ENCODE assay signal across 8 cellular contexts in genomic region chr7:100674441-100675407, GRCh38. TPM values are rescaled to one million over a fixed set of nuclear protein-coding genes. Genes with fewer than 3 reads are reported as not detected.
DNase-seq lines count a peak whose midpoint lies in the region; ATAC-seq and TF ChIP-seq lines count a peak whose summit lies in the region.

No MANE protein-coding gene starts in this region.

- H3K9me3 Mint-ChIP-seq in naive thymus-derived CD4-positive, alpha-beta T cell = peaks cover 0 to 4% (median 0%) of the 10 kb centered on the region in 11 donors

- peaks cover 52% of the 10 kb centered on the region for H4K20me1 ChIP-seq in BLaER1

- H3K4me3 Mint-ChIP-seq in naive thymus-derived CD4-positive, alpha-beta T cell = peak overlapping the region; percentile 89 to 99 (median 96)

- CTCF ChIA-PET in naive thymus-derived CD4-positive, alpha-beta T cell (lab: Charles Lee) = interaction anchor here (0.6 to 1.5 kb wide), 5 partner anchors 17 to 111 kb away, joined by 3 to 11 read pairs (median 3); no protein-coding TSS in a partner anchor

- H3K36me3 Mint-ChIP-seq in naive thymus-derived CD4-positive, alpha-beta T cell = peaks cover 0 to 11% (median 0%) of the 10 kb centered on the region in 5 donors

- peak overlapping the region; percentile 89 to 97 (median 96) for H3K27ac Mint-ChIP-seq in naive thymus-derived CD4-positive, alpha-beta T cell

- peak overlapping the region; percentile 93 for H3K4me2 ChIP-seq in BLaER1

- ATAC-seq in naive thymus-derived CD4-positive, alpha-beta T cell = no peak
- no peak for ATAC-seq in HG02981 (IDR thresholded peaks at IDR 0.05; ENCODE audit: unreplicated experiment)
- no peak for ATAC-seq in GM19023 (IDR thresholded peaks at IDR 0.05; ENCODE audit: unreplicated experiment)

- intact Hi-C loops in naive thymus-derived CD4-positive, alpha-beta T cell (cut with micrococcal nuclease) = loop anchor here (1.0 to 10.0 kb wide), 10 partner anchors 17 to 572 kb away; partner anchors contain the start of genes TSC22D4 (in 2 of the 2), AGFG2 (in 1 of the 2), AP4M1 (in 1 of the 2) and FIS1 (in 1 of the 2)

- POLR2A ChIA-PET in naive thymus-derived CD4-positive, alpha-beta T cell (lab: Charles Lee) = interaction anchor here (0.6 to 3.8 kb wide), 16 partner anchors 8 to 537 kb away, joined by 3 to 37 read pairs (median 4); partner anchors contain the start of genes FBXO24, GIGYF1, LRCH4 and MEPCE

- H3K27ac ChIP-seq in BLaER1 (peak overlapping the region; percentile 97), HL-60 (replicated peaks) (peak overlapping the region; percentile 99), epithelial cell of prostate (peak overlapping the region; percentile 87)
- peak overlapping the region; percentile 98 for H3K27ac ChIP-seq in naive thymus-derived CD4-positive, alpha-beta T cell (ENCODE audit: low read depth, low read length)

- DNase-seq in HL-60 (ENCODE audit: low read depth in 1 of 2, low spot score in 1 of 2) (peak in 1 of 2 experiments; percentile 56), epithelial cell of prostate (ENCODE audit: low read depth, low spot score) (no peak), NCI-H226 (no peak)
- peak; percentile 73 for DNase-seq in activated CD8-positive, alpha-beta memory T cell treated with anti-CD3 and anti-CD28 coated beads for 24 hours
- peak in 7 of 9 donors; percentile 41 to 53 (median 48) for DNase-seq in naive thymus-derived CD4-positive, alpha-beta T cell

- peaks cover 0 to 13% (median 0%) of the 10 kb centered on the region in 5 donors for H3K27me3 Mint-ChIP-seq in naive thymus-derived CD4-positive, alpha-beta T cell

- no peaks in the 10 kb centered on the region for H3K27me3 ChIP-seq in BLaER1
- H3K27me3 ChIP-seq in HL-60 (ENCODE audit: insufficient read depth, poor library complexity, severe bottlenecking) = no peaks in the 10 kb centered on the region
- H3K27me3 ChIP-seq in naive thymus-derived CD4-positive, alpha-beta T cell (ENCODE audit: control insufficient read depth in 2 of 2, insufficient read depth in 2 of 2, low read length in 2 of 2) = no peaks in the 10 kb centered on the region

- no peak for TF ChIP-seq CTCF in HL-60 (IDR thresholded peaks at IDR 0.05; ENCODE audit: insufficient read depth, low read length)

- H3K36me3 ChIP-seq in BLaER1 = peaks cover 34% of the 10 kb centered on the region
- H3K36me3 ChIP-seq in naive thymus-derived CD4-positive, alpha-beta T cell (ENCODE audit: control insufficient read depth in 2 of 3, insufficient read depth in 3 of 3, low read length in 3 of 3) = peaks cover 0 to 40% (median 5%) of the 10 kb centered on the region in 3 experiments

- peaks cover 9 to 30% (median 21%) of the 10 kb centered on the region in 7 donors for H3K4me1 Mint-ChIP-seq in naive thymus-derived CD4-positive, alpha-beta T cell

- no peaks in the 10 kb centered on the region for H3K9me3 ChIP-seq in BLaER1
- no peaks in the 10 kb centered on the region for H3K9me3 ChIP-seq in naive thymus-derived CD4-positive, alpha-beta T cell (ENCODE audit: control insufficient read depth in 2 of 3, low read length in 3 of 3)

- H3K4me1 ChIP-seq in BLaER1 = peaks cover 32% of the 10 kb centered on the region
- H3K4me1 ChIP-seq in naive thymus-derived CD4-positive, alpha-beta T cell (ENCODE audit: control insufficient read depth in 2 of 2, insufficient read depth in 2 of 2, low read length in 2 of 2) = no peaks in the 10 kb centered on the region

- peak overlapping the region; percentile 94 for H3K9ac ChIP-seq in BLaER1

- H3K4me3 ChIP-seq in BLaER1 (peak overlapping the region; percentile 95), HL-60 (replicated peaks; ENCODE audit: insufficient read depth, low read length) (peak overlapping the region; percentile 89)
- H3K4me3 ChIP-seq in naive thymus-derived CD4-positive, alpha-beta T cell (ENCODE audit: low read length) = peak overlapping the region; percentile 82

RNA-seq across cellular contexts. Expression of gene GNB2, which starts 1.2 kb away (rescaled TPM):
- 100 to 1,000 TPM in 4 of 5 experiments, 10 to 100 TPM in 1; 98.2 to 215 (median 132) TPM for total RNA-seq in naive thymus-derived CD4-positive, alpha-beta T cell
- polyA plus RNA-seq in naive thymus-derived CD4-positive, alpha-beta T cell = 10 to 100 TPM; 35.8 to 53.2 TPM

RNA-seq across cellular contexts. Expression of gene ACTL6B, which starts 18.5 kb away (rescaled TPM):
- total RNA-seq in naive thymus-derived CD4-positive, alpha-beta T cell = not detected
- not detected for polyA plus RNA-seq in naive thymus-derived CD4-positive, alpha-beta T cell

RNA-seq across cellular contexts. Expression of gene GIGYF1, which starts 19.3 kb away (rescaled TPM):
- 100 to 1,000 TPM in 2 of 5 experiments, 10 to 100 TPM in 3; 48.3 to 125 (median 91.4) TPM for total RNA-seq in naive thymus-derived CD4-positive, alpha-beta T cell
- 1 to 10 TPM; 1.4 to 2.9 TPM for polyA plus RNA-seq in naive thymus-derived CD4-positive, alpha-beta T cell

RNA-seq across cellular contexts. Expression of gene POP7, which starts 31.2 kb away (rescaled TPM):
- total RNA-seq in naive thymus-derived CD4-positive, alpha-beta T cell = 10 to 100 TPM in 4 of 5 experiments, 1 to 10 TPM in 1; 8.9 to 38.2 (median 15.0) TPM
- 10 to 100 TPM; 37.3 to 56.4 TPM for polyA plus RNA-seq in naive thymus-derived CD4-positive, alpha-beta T cell

RNA-seq across cellular contexts. Expression of gene TFR2, which starts 33.4 kb away (rescaled TPM):
- total RNA-seq in naive thymus-derived CD4-positive, alpha-beta T cell = 10 to 100 TPM in 1 of 5 experiments, 1 to 10 TPM in 4; 1.8 to 14.4 (median 4.0) TPM
- polyA plus RNA-seq in naive thymus-derived CD4-positive, alpha-beta T cell = 1 to 10 TPM in 1 of 2 donors, under 1 TPM in 1; 0.55 to 1.3 TPM

Comparison
In these comparisons a context has a peak if more than half of its experiments do, and no peak if none do; other contexts are left out.
1. DNase-seq: peak in activated CD8-positive, alpha-beta memory T cell treated with anti-CD3 and anti-CD28 coated beads for 24 hours (single experiment) and naive thymus-derived CD4-positive, alpha-beta T cell (7 of 9); none in epithelial cell of prostate (single experiment) and NCI-H226 (single experiment).
2. Peak in every context shown above with its lines, with median percentiles within 50 percentile points of each other: H3K27ac ChIP-seq and H3K4me3 ChIP-seq.